2 cellular contexts compared by ENCODE assay signal in genomic region chr1:91716339-91716738, GRCh38.
TF ChIP-seq lines count a peak whose summit lies in the region.

No MANE protein-coding gene starts in this region.

TF ChIP-seq in HepG2, 621 proteins besides CTCF, POLR2A, EP300 and RAD21:
- TF ChIP-seq RBM22 (optimal IDR thresholded peaks at IDR 0.05; ENCODE audit: low read length): peak; percentile 83
- no peak for TF ChIP-seq JUN (CRISPR knock-in tag; IDR thresholded peaks at IDR 0.05)
- TF ChIP-seq ZNF709 (CRISPR knock-in tag; IDR thresholded peaks at IDR 0.05): no peak
- TF ChIP-seq GPN1 (CRISPR knock-in tag; IDR thresholded peaks at IDR 0.05; ENCODE audit: borderline replicate concordance): no peak
- no peak for TF ChIP-seq CBX2 (IDR thresholded peaks at IDR 0.05; ENCODE audit: low read depth, low read length)
- no peak for TF ChIP-seq CBX2 (CRISPR knock-in tag; IDR thresholded peaks at IDR 0.05; ENCODE audit: low read depth)

TF ChIP-seq in K562, 482 proteins besides CTCF, POLR2A, EP300 and RAD21:
- TF ChIP-seq HDAC2 (IDR thresholded peaks at IDR 0.05): 0 out of 2 replicates have a peak, but pooled peaks have one; percentile 23
- TF ChIP-seq MEIS2 (IDR thresholded peaks at IDR 0.05; ENCODE audit: partially characterized antibody): peak; percentile 73
- TF ChIP-seq POLR2G (IDR thresholded peaks at IDR 0.05; ENCODE audit: low read depth, low read length): no peak
- 0 out of 2 replicates have a peak, but pooled peaks have one; percentile 12 for TF ChIP-seq NFIC (IDR thresholded peaks at IDR 0.05)
- TF ChIP-seq NCOR1 (IDR thresholded peaks at IDR 0.05): peak; percentile 59; the same call in 1 of the 2 replicates
- no peak for TF ChIP-seq ARHGAP35 (IDR thresholded peaks at IDR 0.05; ENCODE audit: partially characterized antibody)
- TF ChIP-seq XRCC3 (IDR thresholded peaks at IDR 0.05): no peak
- TF ChIP-seq, protein P1, sequence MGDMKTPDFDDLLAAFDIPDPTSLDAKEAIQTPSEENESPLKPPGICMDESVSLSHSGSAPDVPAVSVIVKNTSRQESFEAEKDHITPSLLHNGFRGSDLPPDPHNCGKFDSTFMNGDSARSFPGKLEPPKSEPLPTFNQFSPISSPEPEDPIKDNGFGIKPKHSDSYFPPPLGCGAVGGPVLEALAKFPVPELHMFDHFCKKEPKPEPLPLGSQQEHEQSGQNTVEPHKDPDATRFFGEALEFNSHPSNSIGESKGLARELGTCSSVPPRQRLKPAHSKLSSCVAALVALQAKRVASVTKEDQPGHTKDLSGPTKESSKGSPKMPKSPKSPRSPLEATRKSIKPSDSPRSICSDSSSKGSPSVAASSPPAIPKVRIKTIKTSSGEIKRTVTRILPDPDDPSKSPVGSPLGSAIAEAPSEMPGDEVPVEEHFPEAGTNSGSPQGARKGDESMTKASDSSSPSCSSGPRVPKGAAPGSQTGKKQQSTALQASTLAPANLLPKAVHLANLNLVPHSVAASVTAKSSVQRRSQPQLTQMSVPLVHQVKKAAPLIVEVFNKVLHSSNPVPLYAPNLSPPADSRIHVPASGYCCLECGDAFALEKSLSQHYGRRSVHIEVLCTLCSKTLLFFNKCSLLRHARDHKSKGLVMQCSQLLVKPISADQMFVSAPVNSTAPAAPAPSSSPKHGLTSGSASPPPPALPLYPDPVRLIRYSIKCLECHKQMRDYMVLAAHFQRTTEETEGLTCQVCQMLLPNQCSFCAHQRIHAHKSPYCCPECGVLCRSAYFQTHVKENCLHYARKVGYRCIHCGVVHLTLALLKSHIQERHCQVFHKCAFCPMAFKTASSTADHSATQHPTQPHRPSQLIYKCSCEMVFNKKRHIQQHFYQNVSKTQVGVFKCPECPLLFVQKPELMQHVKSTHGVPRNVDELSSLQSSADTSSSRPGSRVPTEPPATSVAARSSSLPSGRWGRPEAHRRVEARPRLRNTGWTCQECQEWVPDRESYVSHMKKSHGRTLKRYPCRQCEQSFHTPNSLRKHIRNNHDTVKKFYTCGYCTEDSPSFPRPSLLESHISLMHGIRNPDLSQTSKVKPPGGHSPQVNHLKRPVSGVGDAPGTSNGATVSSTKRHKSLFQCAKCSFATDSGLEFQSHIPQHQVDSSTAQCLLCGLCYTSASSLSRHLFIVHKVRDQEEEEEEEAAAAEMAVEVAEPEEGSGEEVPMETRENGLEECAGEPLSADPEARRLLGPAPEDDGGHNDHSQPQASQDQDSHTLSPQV (IDR thresholded peaks at IDR 0.05): peak; percentile 59; the same call in 1 of the 2 replicates
- peak; percentile 62; the same call in 1 of the 2 replicates for TF ChIP-seq SOX6 (IDR thresholded peaks at IDR 0.05)
- no peak for TF ChIP-seq ID3 (CRISPR knock-in tag; IDR thresholded peaks at IDR 0.05)
- 0 out of 2 replicates have a peak, but pooled peaks have one; percentile 52 for TF ChIP-seq ID3 (tag; IDR thresholded peaks at IDR 0.05)
- TF ChIP-seq TEAD4 (IDR thresholded peaks at IDR 0.05; ENCODE audit: low read length): peak; percentile 76
- no peak for TF ChIP-seq TEAD4 (CRISPR knock-in tag; IDR thresholded peaks at IDR 0.05; ENCODE audit: borderline replicate concordance)
- no peak for TF ChIP-seq HLTF (IDR thresholded peaks at IDR 0.05)
- no peak for TF ChIP-seq PBX2 (CRISPR knock-in tag; IDR thresholded peaks at IDR 0.05; ENCODE audit: low read depth)
- peak; percentile 64; the same call in 1 of the 2 replicates for TF ChIP-seq PBX2 (tag; conservative IDR thresholded peaks at IDR 0.05; ENCODE audit: low read depth)
- no peak for TF ChIP-seq RHOXF2B (CRISPR knock-in tag; conservative IDR thresholded peaks at IDR 0.05)
- TF ChIP-seq, protein P2, sequence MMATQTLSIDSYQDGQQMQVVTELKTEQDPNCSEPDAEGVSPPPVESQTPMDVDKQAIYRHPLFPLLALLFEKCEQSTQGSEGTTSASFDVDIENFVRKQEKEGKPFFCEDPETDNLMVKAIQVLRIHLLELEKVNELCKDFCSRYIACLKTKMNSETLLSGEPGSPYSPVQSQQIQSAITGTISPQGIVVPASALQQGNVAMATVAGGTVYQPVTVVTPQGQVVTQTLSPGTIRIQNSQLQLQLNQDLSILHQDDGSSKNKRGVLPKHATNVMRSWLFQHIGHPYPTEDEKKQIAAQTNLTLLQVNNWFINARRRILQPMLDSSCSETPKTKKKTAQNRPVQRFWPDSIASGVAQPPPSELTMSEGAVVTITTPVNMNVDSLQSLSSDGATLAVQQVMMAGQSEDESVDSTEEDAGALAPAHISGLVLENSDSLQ (IDR thresholded peaks at IDR 0.05): peak; percentile 26
- TF ChIP-seq ETV1 (tag; conservative IDR thresholded peaks at IDR 0.05; ENCODE audit: low read depth): peak; percentile 43; the same call in 1 of the 2 replicates
- TF ChIP-seq ZNF24 (IDR thresholded peaks at IDR 0.05): no peak
- TF ChIP-seq NEUROD1 (IDR thresholded peaks at IDR 0.05; ENCODE audit: borderline replicate concordance, low read depth, low read length, partially characterized antibody): no peak
- no peak for TF ChIP-seq TSC22D4 (tag; IDR thresholded peaks at IDR 0.05)
- no peak for TF ChIP-seq STAG1 (CRISPR knock-in tag; IDR thresholded peaks at IDR 0.05; ENCODE audit: borderline replicate concordance)
- peak; percentile 29 to 33; a peak in 1 of 4 replicates for TF ChIP-seq KDM1A (IDR thresholded peaks at IDR 0.05)
- TF ChIP-seq MTA2 (IDR thresholded peaks at IDR 0.05; ENCODE audit: low read depth): 0 out of 2 replicates have a peak, but pooled peaks have one; percentile 22
- TF ChIP-seq ZEB2 (IDR thresholded peaks at IDR 0.05): peak; percentile 81
- TF ChIP-seq RAD51 (IDR thresholded peaks at IDR 0.05; ENCODE audit: borderline replicate concordance, low read depth): 0 out of 2 replicates have a peak, but pooled peaks have one; percentile 15
- 0 out of 4 replicates have a peak, but pooled peaks of 1 of the 2 experiments have one; percentile 20 for TF ChIP-seq ETV6 (IDR thresholded peaks at IDR 0.05; ENCODE audit: borderline replicate concordance in 1 of 2, low read depth in 2 of 2, low read length in 1 of 2)
- no peak for TF ChIP-seq ETV6 (CRISPR knock-in tag; IDR thresholded peaks at IDR 0.05; ENCODE audit: borderline replicate concordance)
- peak; percentile 56 for TF ChIP-seq TCF3 (CRISPR knock-in tag; IDR thresholded peaks at IDR 0.05)
- TF ChIP-seq PML (IDR thresholded peaks at IDR 0.05; ENCODE audit: low read length): peak; percentile 36; the same call in 1 of the 2 replicates
- no peak for TF ChIP-seq HMG20A (CRISPR knock-in tag; conservative IDR thresholded peaks at IDR 0.05)
- no peak for TF ChIP-seq ZNF274 (IDR thresholded peaks at IDR 0.05; ENCODE audit: borderline replicate concordance, low read depth, low read length)
- 0 out of 2 replicates have a peak, but pooled peaks have one; percentile 33 for TF ChIP-seq MYC (IDR thresholded peaks at IDR 0.05; ENCODE audit: low read depth, low read length)
- no peak for TF ChIP-seq MYC (CRISPR knock-in tag; IDR thresholded peaks at IDR 0.05; ENCODE audit: borderline replicate concordance, low read depth)
- peak; percentile 52; the same call in 1 of the 2 replicates for TF ChIP-seq SMARCA4 (IDR thresholded peaks at IDR 0.05)
- 0 out of 4 replicates have a peak, but pooled peaks of 1 of the 2 experiments have one; percentile 29 for TF ChIP-seq HDAC1 (IDR thresholded peaks at IDR 0.05)
- 0 out of 2 replicates have a peak, but pooled peaks have one; percentile 27 for TF ChIP-seq FOXJ2 (tag; IDR thresholded peaks at IDR 0.05)
- no peak for TF ChIP-seq ZNF143 (CRISPR knock-in tag; IDR thresholded peaks at IDR 0.05)
- no peak for TF ChIP-seq SRSF1 (IDR thresholded peaks at IDR 0.05; ENCODE audit: low read depth, low read length)
- TF ChIP-seq KLF16 (IDR thresholded peaks at IDR 0.05): peak; percentile 50; the same call in 1 of the 2 replicates
- TF ChIP-seq NCOA2 (IDR thresholded peaks at IDR 0.05; ENCODE audit: partially characterized antibody in 2 of 2): peak in 1 of 2 experiments; percentile 84
- TF ChIP-seq DPF2 (IDR thresholded peaks at IDR 0.05): peak; percentile 75
- no peak for TF ChIP-seq ZNF561 (CRISPR knock-in tag; conservative IDR thresholded peaks at IDR 0.05)
- TF ChIP-seq ARID1B (IDR thresholded peaks at IDR 0.05): peak; percentile 82
- TF ChIP-seq TAL1 (IDR thresholded peaks at IDR 0.05): peak; percentile 56; the same call in 1 of the 2 replicates
- no peak for TF ChIP-seq ZBTB33 (CRISPR knock-in tag; IDR thresholded peaks at IDR 0.05)
- TF ChIP-seq TARDBP (IDR thresholded peaks at IDR 0.05): no peak
- no peak for TF ChIP-seq ILK (tag; IDR thresholded peaks at IDR 0.05; ENCODE audit: borderline replicate concordance, low read depth)
- TF ChIP-seq SMAD4 (CRISPR knock-in tag; conservative IDR thresholded peaks at IDR 0.05): 0 out of 2 replicates have a peak, but pooled peaks have one; percentile 23
- peak; percentile 83 for TF ChIP-seq CTBP1 (IDR thresholded peaks at IDR 0.05; ENCODE audit: borderline replicate concordance)
- TF ChIP-seq ZNF197 (CRISPR knock-in tag; IDR thresholded peaks at IDR 0.05; ENCODE audit: low read depth): 0 out of 2 replicates have a peak, but pooled peaks have one; percentile 41
- peak; percentile 73 for TF ChIP-seq PRDM10 (IDR thresholded peaks at IDR 0.05; ENCODE audit: partially characterized antibody)
- TF ChIP-seq POLR2AphosphoS5 (IDR thresholded peaks at IDR 0.05; ENCODE audit: control insufficient read depth, insufficient read depth, low read depth, low read length): no peak
- no peak for TF ChIP-seq FOXA1 (IDR thresholded peaks at IDR 0.05; ENCODE audit: borderline replicate concordance)
- peak; percentile 75 for TF ChIP-seq CBFA2T2 (conservative IDR thresholded peaks at IDR 0.05)
- TF ChIP-seq RCOR1 (IDR thresholded peaks at IDR 0.05; ENCODE audit: borderline replicate concordance in 1 of 2, low read depth in 2 of 2, low read length in 2 of 2): peak in 1 of 2 experiments; percentile 78; a peak in 2 of 4 replicates
- TF ChIP-seq CBFA2T3 (IDR thresholded peaks at IDR 0.05): peak; percentile 86
- peak; percentile 27; the same call in 1 of the 2 replicates for TF ChIP-seq RNF2 (IDR thresholded peaks at IDR 0.05)
- peak; percentile 41; the same call in 1 of the 2 replicates for TF ChIP-seq CXXC5 (CRISPR knock-in tag; IDR thresholded peaks at IDR 0.05)
- TF ChIP-seq STAT5A (IDR thresholded peaks at IDR 0.05; ENCODE audit: borderline replicate concordance, low read length): 0 out of 2 replicates have a peak, but pooled peaks have one; percentile 31
